In genomic region chr6:5173862-5174643, GRCh38 we compare ENCODE assay signal across 9 cellular contexts.
DNase-seq lines count a peak whose midpoint lies in the region; ATAC-seq and TF ChIP-seq lines count a peak whose summit lies in the region.
"Had no signal": no experiment of that assay in that cellular context is flagged by ENCODE, and none has a peak within 500 bp of the region (broad histone marks: within the 10 kb centered on the region; RNA-seq: fewer than 3 reads in every experiment).

No MANE protein-coding gene starts in this region.

- peak; percentile 18 for DNase-seq in DMS 273 (lab: John Stamatoyannopoulos, UW; ENCODE audit: unreplicated experiment)
- no peak for DNase-seq in DMS 273 treated with DMSO at 0.1 percent for 48 hours (lab: John Stamatoyannopoulos, UW)
- DNase-seq in brain microvascular endothelial cell: no peak
- peak in 3 of 4 experiments; percentile 6 to 19 (median 13) for DNase-seq in stimulated activated CD4-positive, alpha-beta T cell treated with anti-CD3 and anti-CD28 coated beads, Interleukin-1b, Interleukin-23, amount 100 ng/mL, for 24 hours (ENCODE audit: low read depth in 4 of 4, low spot score in 1 of 4)
- DNase-seq in HFFc6: no peak
- DNase-seq in occipital lobe (lab: John Stamatoyannopoulos, UW): no peak

- H3K36me3 ChIP-seq in OCI-LY1 (ENCODE audit: insufficient read depth, low read length) (no peaks in the 10 kb centered on the region), brain microvascular endothelial cell (replicated peaks) (no peaks in the 10 kb centered on the region)

- no peaks in the 10 kb centered on the region for H3K79me2 ChIP-seq in OCI-LY1 (ENCODE audit: insufficient read depth, low read length)

- H3K27ac ChIP-seq in OCI-LY1 (ENCODE audit: low read depth, low read length, poor library complexity, severe bottlenecking) (peak overlapping the region; percentile 80), brain microvascular endothelial cell (no peak overlapping the region)
- H3K27ac ChIP-seq: 22Rv1 had no signal

- peaks cover 54% of the 10 kb centered on the region for H3K4me1 ChIP-seq in OCI-LY1 (ENCODE audit: insufficient read depth, low read length, severe bottlenecking)

- no peaks in the 10 kb centered on the region for H3F3A ChIP-seq in OCI-LY1 (ENCODE audit: insufficient read depth, low read length)

- H3K4me3 Mint-ChIP-seq in HFFc6: no peak overlapping the region

- H3K4me2 ChIP-seq in OCI-LY1 (ENCODE audit: low read length): peak overlapping the region; percentile 65

- H3K9me3 ChIP-seq in OCI-LY1 (ENCODE audit: low read length): no peaks in the 10 kb centered on the region

- peak overlapping the region; percentile 36 for H3K4me3 ChIP-seq in OCI-LY1 (ENCODE audit: low read depth, low read length, poor library complexity, severe bottlenecking)
- peak overlapping the region; percentile 18 for H3K4me3 ChIP-seq in brain microvascular endothelial cell (ENCODE audit: low read depth, low read length)

- H3K27me3 ChIP-seq in OCI-LY1 (ENCODE audit: insufficient read depth, low read length): no peaks in the 10 kb centered on the region
- H3K27me3 ChIP-seq in brain microvascular endothelial cell (replicated peaks): no peaks in the 10 kb centered on the region

- H3K4me1 Mint-ChIP-seq in HFFc6 (ENCODE audit: low read depth): peaks cover 8% of the 10 kb centered on the region; the same call in 1 of the 2 replicates

- no peaks in the 10 kb centered on the region for H3K9me3 Mint-ChIP-seq in HFFc6

- peak overlapping the region; percentile 35; the same call in 1 of the 2 replicates for H3K9ac ChIP-seq in OCI-LY1 (ENCODE audit: low read length)

- ATAC-seq in HG02763 (IDR thresholded peaks at IDR 0.05; ENCODE audit: unreplicated experiment): peak; percentile 82

- no peak overlapping the region for H3K27ac Mint-ChIP-seq in HFFc6

- H3K36me3 Mint-ChIP-seq in HFFc6 (ENCODE audit: low read depth): no peaks in the 10 kb centered on the region

- no peaks in the 10 kb centered on the region for H3K9me2 ChIP-seq in OCI-LY1 (ENCODE audit: low read depth, low read length)

- no peaks in the 10 kb centered on the region for H3K27me3 Mint-ChIP-seq in HFFc6 (ENCODE audit: insufficient read depth)

- no peak overlapping the region; the same call in 1 of the 2 replicates for H2AFZ ChIP-seq in OCI-LY1 (ENCODE audit: low read length)

- in situ Hi-C loops in brain microvascular endothelial cell (cut with HindIII; ENCODE audit: low pct_ligation_motif_present, low sequenced_read_pairs): no loop called here

- no peak for TF ChIP-seq CTCF in OCI-LY1 (IDR thresholded peaks at IDR 0.05; ENCODE audit: low read length)
- no peak for TF ChIP-seq CTCF in brain microvascular endothelial cell (IDR thresholded peaks at IDR 0.05; ENCODE audit: low read depth, low read length, missing control alignments)
- TF ChIP-seq CTCF in HFFc6 (IDR thresholded peaks at IDR 0.05): no peak

- H4K20me1 ChIP-seq in OCI-LY1 (ENCODE audit: insufficient read depth, low read length): no peaks in the 10 kb centered on the region

Comparison
In these comparisons a context has a peak if more than half of its experiments do, and no peak if none do; other contexts are left out.
1. DNase-seq: peak in DMS 273 (single experiment) and stimulated activated CD4-positive, alpha-beta T cell treated with anti-CD3 and anti-CD28 coated beads, Interleukin-1b, Interleukin-23, amount 100 ng/mL, for 24 hours (3 of 4); none in DMS 273 treated with DMSO at 0.1 percent for 48 hours (single experiment), brain microvascular endothelial cell (single experiment), HFFc6 (single experiment) and occipital lobe (single experiment).